In genomic region chr13:54841682-54842081, GRCh38 we compare ENCODE assay signal across 18 cellular contexts.
"Had no signal": no experiment of that assay in that cellular context is flagged by ENCODE, and none has a peak within 500 bp of the region (broad histone marks: within the 10 kb centered on the region; RNA-seq: fewer than 3 reads in every experiment).

No MANE protein-coding gene starts in this region.

- H3K9ac ChIP-seq: parathyroid adenoma had no signal

- H3K27ac Mint-ChIP-seq: naive B cell, nephron had no signal

- H3K27me3 Mint-ChIP-seq: naive B cell had no signal

- H3K36me3 ChIP-seq: colonic mucosa, prostate gland, right lobe of liver, stomach, thoracic aorta, transverse colon had no signal

- H3K79me2 ChIP-seq: parathyroid adenoma had no signal

- H3K36me3 Mint-ChIP-seq: naive B cell had no signal

- ATAC-seq: foreskin keratinocyte, left colon, left ventricle myocardium superior, right lobe of liver had no signal

- H3K9me3 ChIP-seq: colonic mucosa, prostate gland, right lobe of liver, stomach, thoracic aorta had no signal

- H2AFZ ChIP-seq: parathyroid adenoma had no signal

- H3K4me1 ChIP-seq: colonic mucosa, foreskin keratinocyte, parathyroid adenoma, prostate gland, right lobe of liver, stomach, transverse colon had no signal

- H3K27me3 ChIP-seq: colonic mucosa, foreskin keratinocyte, right lobe of liver, stomach, transverse colon had no signal

- H3K4me3 ChIP-seq: colonic mucosa, lung, prostate gland, right lobe of liver, stomach, thoracic aorta, transverse colon had no signal

- H3K27ac ChIP-seq: colonic mucosa, foreskin keratinocyte, parathyroid adenoma, prostate gland, right lobe of liver, stomach, thoracic aorta, transverse colon had no signal

- DNase-seq: colonic mucosa; dermis blood vessel endothelial cell; foreskin keratinocyte; left colon; left ventricle myocardium superior; mesendoderm; naive B cell; right lobe of liver; stimulated activated CD4-positive, alpha-beta T cell treated with anti-CD3 and anti-CD28 coated beads, Interleukin-2, amount 100 ng/mL, for 24 hours; stimulated activated naive CD4-positive, alpha-beta T cell; stomach; substantia nigra; transverse colon had no signal

- H3K4me3 Mint-ChIP-seq: naive B cell, nephron had no signal

- H3K4me1 Mint-ChIP-seq: naive B cell, nephron had no signal

- H3K9me3 Mint-ChIP-seq: nephron had no signal
